1 cellular context compared by ENCODE assay signal in the genomic region with DNA sequence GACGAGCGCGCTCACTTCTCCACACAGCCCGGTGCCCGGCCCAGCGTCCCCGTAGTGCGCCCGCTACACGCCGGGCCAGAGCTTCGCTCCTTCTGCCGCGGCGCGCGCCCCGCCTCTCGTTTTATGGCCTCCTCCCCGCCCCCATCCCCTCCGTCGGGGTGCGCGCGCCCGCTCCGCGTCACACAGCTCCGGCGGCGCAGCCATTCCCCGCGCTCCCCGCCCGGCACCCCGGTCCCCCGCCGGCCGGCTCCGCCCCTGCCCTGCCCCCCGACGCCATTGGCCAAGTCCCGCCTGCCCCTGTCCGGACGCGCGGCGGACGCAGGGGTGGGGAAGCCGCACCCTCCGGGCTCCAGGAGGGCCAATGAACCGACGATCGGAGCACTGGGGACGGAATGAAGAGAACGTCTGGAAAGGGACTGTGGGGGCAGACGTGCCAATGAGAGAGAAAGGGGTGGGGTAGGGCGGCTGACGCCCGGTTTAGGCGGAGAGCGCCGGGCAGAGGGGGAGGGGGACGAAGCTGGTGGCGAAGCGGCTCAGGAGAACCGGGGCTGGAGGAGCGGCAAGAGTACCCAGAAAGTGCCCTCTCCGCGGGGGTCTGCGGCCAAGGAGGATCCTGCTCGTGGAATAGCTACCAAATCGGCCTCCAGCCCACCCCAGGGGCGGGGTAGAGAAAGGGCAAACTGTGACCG.
A peak's percentile ranks its signal among the peaks of the same experiment; 100 is the strongest.
TF ChIP-seq lines count a peak whose summit lies in the region.

A gene with protein sequence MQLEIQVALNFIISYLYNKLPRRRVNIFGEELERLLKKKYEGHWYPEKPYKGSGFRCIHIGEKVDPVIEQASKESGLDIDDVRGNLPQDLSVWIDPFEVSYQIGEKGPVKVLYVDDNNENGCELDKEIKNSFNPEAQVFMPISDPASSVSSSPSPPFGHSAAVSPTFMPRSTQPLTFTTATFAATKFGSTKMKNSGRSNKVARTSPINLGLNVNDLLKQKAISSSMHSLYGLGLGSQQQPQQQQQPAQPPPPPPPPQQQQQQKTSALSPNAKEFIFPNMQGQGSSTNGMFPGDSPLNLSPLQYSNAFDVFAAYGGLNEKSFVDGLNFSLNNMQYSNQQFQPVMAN (minus strand): TSS at position 94 of the 689 bp plus-strand sequence. CDS start 2,337 bp downstream, outside the sequence.

TF ChIP-seq in HepG2, 621 proteins besides CTCF, POLR2A, EP300 and RAD21 (continued from another document and continues in another):
- TF ChIP-seq ZNF513 (CRISPR knock-in tag; conservative IDR thresholded peaks at IDR 0.05) (0 out of 2 replicates have a peak, but pooled peaks have one; percentile 18), ATRX (CRISPR knock-in tag; IDR thresholded peaks at IDR 0.05; ENCODE audit: borderline replicate concordance) (no peak), RELA (CRISPR knock-in tag; IDR thresholded peaks at IDR 0.05) (peak; percentile 89), RFX1 (IDR thresholded peaks at IDR 0.05) (no peak), ZNF329 (CRISPR knock-in tag; IDR thresholded peaks at IDR 0.05; ENCODE audit: low read depth) (peak; percentile 93), ZBTB46 (CRISPR knock-in tag; IDR thresholded peaks at IDR 0.05; ENCODE audit: borderline replicate concordance) (peak; percentile 84; the same call in 1 of the 2 replicates), THAP7 (CRISPR knock-in tag; IDR thresholded peaks at IDR 0.05) (0 out of 2 replicates have a peak, but pooled peaks have one; percentile 12), MATR3 (CRISPR knock-in tag; IDR thresholded peaks at IDR 0.05) (no peak), SMC3 (IDR thresholded peaks at IDR 0.05; ENCODE audit: low read length) (no peak), ZNF263 (CRISPR knock-in tag; IDR thresholded peaks at IDR 0.05) (peak; percentile 61), SRSF4 (IDR thresholded peaks at IDR 0.05; ENCODE audit: low read depth, low read length, poor library complexity, severe bottlenecking) (peak; percentile 76), ZNF512 (CRISPR knock-in tag; IDR thresholded peaks at IDR 0.05) (no peak), IRF2 (CRISPR knock-in tag; IDR thresholded peaks at IDR 0.05) (peak; percentile 83), GATAD2A (CRISPR knock-in tag; IDR thresholded peaks at IDR 0.05) (peak; percentile 61; the same call in 1 of the 2 replicates), CENPX (CRISPR knock-in tag; IDR thresholded peaks at IDR 0.05) (no peak), SNAPC2 (CRISPR knock-in tag; IDR thresholded peaks at IDR 0.05) (0 out of 2 replicates have a peak, but pooled peaks have one; percentile 86)
- TF ChIP-seq, protein P1, sequence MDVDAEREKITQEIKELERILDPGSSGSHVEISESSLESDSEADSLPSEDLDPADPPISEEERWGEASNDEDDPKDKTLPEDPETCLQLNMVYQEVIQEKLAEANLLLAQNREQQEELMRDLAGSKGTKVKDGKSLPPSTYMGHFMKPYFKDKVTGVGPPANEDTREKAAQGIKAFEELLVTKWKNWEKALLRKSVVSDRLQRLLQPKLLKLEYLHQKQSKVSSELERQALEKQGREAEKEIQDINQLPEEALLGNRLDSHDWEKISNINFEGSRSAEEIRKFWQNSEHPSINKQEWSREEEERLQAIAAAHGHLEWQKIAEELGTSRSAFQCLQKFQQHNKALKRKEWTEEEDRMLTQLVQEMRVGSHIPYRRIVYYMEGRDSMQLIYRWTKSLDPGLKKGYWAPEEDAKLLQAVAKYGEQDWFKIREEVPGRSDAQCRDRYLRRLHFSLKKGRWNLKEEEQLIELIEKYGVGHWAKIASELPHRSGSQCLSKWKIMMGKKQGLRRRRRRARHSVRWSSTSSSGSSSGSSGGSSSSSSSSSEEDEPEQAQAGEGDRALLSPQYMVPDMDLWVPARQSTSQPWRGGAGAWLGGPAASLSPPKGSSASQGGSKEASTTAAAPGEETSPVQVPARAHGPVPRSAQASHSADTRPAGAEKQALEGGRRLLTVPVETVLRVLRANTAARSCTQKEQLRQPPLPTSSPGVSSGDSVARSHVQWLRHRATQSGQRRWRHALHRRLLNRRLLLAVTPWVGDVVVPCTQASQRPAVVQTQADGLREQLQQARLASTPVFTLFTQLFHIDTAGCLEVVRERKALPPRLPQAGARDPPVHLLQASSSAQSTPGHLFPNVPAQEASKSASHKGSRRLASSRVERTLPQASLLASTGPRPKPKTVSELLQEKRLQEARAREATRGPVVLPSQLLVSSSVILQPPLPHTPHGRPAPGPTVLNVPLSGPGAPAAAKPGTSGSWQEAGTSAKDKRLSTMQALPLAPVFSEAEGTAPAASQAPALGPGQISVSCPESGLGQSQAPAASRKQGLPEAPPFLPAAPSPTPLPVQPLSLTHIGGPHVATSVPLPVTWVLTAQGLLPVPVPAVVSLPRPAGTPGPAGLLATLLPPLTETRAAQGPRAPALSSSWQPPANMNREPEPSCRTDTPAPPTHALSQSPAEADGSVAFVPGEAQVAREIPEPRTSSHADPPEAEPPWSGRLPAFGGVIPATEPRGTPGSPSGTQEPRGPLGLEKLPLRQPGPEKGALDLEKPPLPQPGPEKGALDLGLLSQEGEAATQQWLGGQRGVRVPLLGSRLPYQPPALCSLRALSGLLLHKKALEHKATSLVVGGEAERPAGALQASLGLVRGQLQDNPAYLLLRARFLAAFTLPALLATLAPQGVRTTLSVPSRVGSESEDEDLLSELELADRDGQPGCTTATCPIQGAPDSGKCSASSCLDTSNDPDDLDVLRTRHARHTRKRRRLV (CRISPR knock-in tag; IDR thresholded peaks at IDR 0.05), result peak; percentile 45
- TF ChIP-seq, protein P2, sequence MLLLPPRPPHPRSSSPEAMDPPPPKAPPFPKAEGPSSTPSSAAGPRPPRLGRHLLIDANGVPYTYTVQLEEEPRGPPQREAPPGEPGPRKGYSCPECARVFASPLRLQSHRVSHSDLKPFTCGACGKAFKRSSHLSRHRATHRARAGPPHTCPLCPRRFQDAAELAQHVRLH (CRISPR knock-in tag; IDR thresholded peaks at IDR 0.05; ENCODE audit: borderline replicate concordance, low read depth), result peak; percentile 94
- TF ChIP-seq, protein P3, sequence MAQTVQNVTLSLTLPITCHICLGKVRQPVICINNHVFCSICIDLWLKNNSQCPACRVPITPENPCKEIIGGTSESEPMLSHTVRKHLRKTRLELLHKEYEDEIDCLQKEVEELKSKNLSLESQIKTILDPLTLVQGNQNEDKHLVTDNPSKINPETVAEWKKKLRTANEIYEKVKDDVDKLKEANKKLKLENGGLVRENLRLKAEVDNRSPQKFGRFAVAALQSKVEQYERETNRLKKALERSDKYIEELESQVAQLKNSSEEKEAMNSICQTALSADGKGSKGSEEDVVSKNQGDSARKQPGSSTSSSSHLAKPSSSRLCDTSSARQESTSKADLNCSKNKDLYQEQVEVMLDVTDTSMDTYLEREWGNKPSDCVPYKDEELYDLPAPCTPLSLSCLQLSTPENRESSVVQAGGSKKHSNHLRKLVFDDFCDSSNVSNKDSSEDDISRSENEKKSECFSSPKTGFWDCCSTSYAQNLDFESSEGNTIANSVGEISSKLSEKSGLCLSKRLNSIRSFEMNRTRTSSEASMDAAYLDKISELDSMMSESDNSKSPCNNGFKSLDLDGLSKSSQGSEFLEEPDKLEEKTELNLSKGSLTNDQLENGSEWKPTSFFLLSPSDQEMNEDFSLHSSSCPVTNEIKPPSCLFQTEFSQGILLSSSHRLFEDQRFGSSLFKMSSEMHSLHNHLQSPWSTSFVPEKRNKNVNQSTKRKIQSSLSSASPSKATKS (CRISPR knock-in tag; IDR thresholded peaks at IDR 0.05), result peak; percentile 58; the same call in 1 of the 2 replicates
- TF ChIP-seq, protein P4, sequence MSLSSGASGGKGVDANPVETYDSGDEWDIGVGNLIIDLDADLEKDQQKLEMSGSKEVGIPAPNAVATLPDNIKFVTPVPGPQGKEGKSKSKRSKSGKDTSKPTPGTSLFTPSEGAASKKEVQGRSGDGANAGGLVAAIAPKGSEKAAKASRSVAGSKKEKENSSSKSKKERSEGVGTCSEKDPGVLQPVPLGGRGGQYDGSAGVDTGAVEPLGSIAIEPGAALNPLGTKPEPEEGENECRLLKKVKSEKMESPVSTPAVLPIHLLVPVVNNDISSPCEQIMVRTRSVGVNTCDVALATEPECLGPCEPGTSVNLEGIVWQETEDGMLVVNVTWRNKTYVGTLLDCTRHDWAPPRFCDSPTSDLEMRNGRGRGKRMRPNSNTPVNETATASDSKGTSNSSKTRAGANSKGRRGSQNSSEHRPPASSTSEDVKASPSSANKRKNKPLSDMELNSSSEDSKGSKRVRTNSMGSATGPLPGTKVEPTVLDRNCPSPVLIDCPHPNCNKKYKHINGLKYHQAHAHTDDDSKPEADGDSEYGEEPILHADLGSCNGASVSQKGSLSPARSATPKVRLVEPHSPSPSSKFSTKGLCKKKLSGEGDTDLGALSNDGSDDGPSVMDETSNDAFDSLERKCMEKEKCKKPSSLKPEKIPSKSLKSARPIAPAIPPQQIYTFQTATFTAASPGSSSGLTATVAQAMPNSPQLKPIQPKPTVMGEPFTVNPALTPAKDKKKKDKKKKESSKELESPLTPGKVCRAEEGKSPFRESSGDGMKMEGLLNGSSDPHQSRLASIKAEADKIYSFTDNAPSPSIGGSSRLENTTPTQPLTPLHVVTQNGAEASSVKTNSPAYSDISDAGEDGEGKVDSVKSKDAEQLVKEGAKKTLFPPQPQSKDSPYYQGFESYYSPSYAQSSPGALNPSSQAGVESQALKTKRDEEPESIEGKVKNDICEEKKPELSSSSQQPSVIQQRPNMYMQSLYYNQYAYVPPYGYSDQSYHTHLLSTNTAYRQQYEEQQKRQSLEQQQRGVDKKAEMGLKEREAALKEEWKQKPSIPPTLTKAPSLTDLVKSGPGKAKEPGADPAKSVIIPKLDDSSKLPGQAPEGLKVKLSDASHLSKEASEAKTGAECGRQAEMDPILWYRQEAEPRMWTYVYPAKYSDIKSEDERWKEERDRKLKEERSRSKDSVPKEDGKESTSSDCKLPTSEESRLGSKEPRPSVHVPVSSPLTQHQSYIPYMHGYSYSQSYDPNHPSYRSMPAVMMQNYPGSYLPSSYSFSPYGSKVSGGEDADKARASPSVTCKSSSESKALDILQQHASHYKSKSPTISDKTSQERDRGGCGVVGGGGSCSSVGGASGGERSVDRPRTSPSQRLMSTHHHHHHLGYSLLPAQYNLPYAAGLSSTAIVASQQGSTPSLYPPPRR (CRISPR knock-in tag; IDR thresholded peaks at IDR 0.05; ENCODE audit: borderline replicate concordance), result peak; percentile 83
- TF ChIP-seq, protein P5, sequence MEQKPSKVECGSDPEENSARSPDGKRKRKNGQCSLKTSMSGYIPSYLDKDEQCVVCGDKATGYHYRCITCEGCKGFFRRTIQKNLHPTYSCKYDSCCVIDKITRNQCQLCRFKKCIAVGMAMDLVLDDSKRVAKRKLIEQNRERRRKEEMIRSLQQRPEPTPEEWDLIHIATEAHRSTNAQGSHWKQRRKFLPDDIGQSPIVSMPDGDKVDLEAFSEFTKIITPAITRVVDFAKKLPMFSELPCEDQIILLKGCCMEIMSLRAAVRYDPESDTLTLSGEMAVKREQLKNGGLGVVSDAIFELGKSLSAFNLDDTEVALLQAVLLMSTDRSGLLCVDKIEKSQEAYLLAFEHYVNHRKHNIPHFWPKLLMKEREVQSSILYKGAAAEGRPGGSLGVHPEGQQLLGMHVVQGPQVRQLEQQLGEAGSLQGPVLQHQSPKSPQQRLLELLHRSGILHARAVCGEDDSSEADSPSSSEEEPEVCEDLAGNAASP (CRISPR knock-in tag; IDR thresholded peaks at IDR 0.05; ENCODE audit: borderline replicate concordance), result peak; percentile 85
